In genomic region chr17:43517161-43517560, GRCh38 we compare ENCODE assay signal across 11 cellular contexts. TPM values are rescaled to one million over a fixed set of nuclear protein-coding genes. Genes with fewer than 3 reads are reported as not detected.
DNase-seq lines count a peak whose midpoint lies in the region; ATAC-seq and TF ChIP-seq lines count a peak whose summit lies in the region.
"Had no signal": no experiment of that assay in that cellular context is flagged by ENCODE, and none has a peak within 500 bp of the region (broad histone marks: within the 10 kb centered on the region; RNA-seq: fewer than 3 reads in every experiment).

No MANE protein-coding gene starts in this region.

- intact Hi-C loops in left colon (cut with DNase I, micrococcal nuclease): no loop called here

- H3K27me3 ChIP-seq in effector memory CD4-positive, alpha-beta T cell (replicated peaks; ENCODE audit: control insufficient read depth, insufficient read depth, low read length, poor library complexity, severe bottlenecking): no peaks in the 10 kb centered on the region

- peaks cover 82% of the 10 kb centered on the region for H3K36me3 ChIP-seq in effector memory CD4-positive, alpha-beta T cell (ENCODE audit: control insufficient read depth, insufficient read depth, low read length)

- H3K4me1 ChIP-seq in effector memory CD4-positive, alpha-beta T cell (ENCODE audit: control insufficient read depth, insufficient read depth, low read length, poor library complexity, severe bottlenecking): no peaks in the 10 kb centered on the region

- ATAC-seq in GM18867 (IDR thresholded peaks at IDR 0.05; ENCODE audit: unreplicated experiment) (peak; percentile 28), HG03095 (IDR thresholded peaks at IDR 0.05; ENCODE audit: unreplicated experiment) (peak; percentile 20), GM21526 (IDR thresholded peaks at IDR 0.05; ENCODE audit: low FRiP score, unreplicated experiment) (no peak), left colon (no peak)

- H3K9me3 ChIP-seq in effector memory CD4-positive, alpha-beta T cell (ENCODE audit: control insufficient read depth, low read length): no peaks in the 10 kb centered on the region

- no peak overlapping the region for H3K27ac ChIP-seq in effector memory CD4-positive, alpha-beta T cell (ENCODE audit: insufficient read depth, low read length, poor library complexity, severe bottlenecking)

- TF ChIP-seq CTCF in choroid plexus epithelial cell (conservative IDR thresholded peaks at IDR 0.05; ENCODE audit: low read depth, low read length): no peak

- peak; percentile 32 for DNase-seq in AG08395 (ENCODE audit: low spot score)
- peak; percentile 36 for DNase-seq in choroid plexus epithelial cell (ENCODE audit: low read depth)
- DNase-seq in NCI-H1417 (lab: John Stamatoyannopoulos, UW): no peak
- no peak for DNase-seq in effector memory CD4-positive, alpha-beta T cell
- DNase-seq in left colon: no peak
- DNase-seq: activated CD4-positive, alpha-beta T cell treated with anti-CD3 and anti-CD28 coated beads, Interleukin-2, amount 50 U/mL, for 48 hours; AML-193; OCI-M1 had no signal

- H3K4me3 ChIP-seq in choroid plexus epithelial cell (ENCODE audit: low read depth, low read length): no peak overlapping the region
- H3K4me3 ChIP-seq in effector memory CD4-positive, alpha-beta T cell (ENCODE audit: insufficient read depth, low read depth, low read length, poor library complexity, severe bottlenecking): no peak overlapping the region

RNA-seq across cellular contexts. Expression of gene ETV4, which starts 29.0 kb away (rescaled TPM):
- under 1 TPM; 0.89 to 0.95 TPM for total RNA-seq in left colon

RNA-seq across cellular contexts. Expression of gene DHX8, which starts 33.4 kb away (rescaled TPM):
- total RNA-seq in left colon: 10 to 100 TPM; 42.5 to 49.8 TPM

Comparison
In these comparisons a context has a peak if more than half of its experiments do, and no peak if none do; other contexts are left out.
1. DNase-seq: peak in AG08395 (single experiment) and choroid plexus epithelial cell (single experiment); none in NCI-H1417 (0 of 3), effector memory CD4-positive, alpha-beta T cell (0 of 3) and left colon (0 of 2).
2. ATAC-seq: peak in GM18867 (single experiment) and HG03095 (single experiment); none in GM21526 (single experiment) and left colon (single experiment).